Comparison of ENCODE assay signal across 8 cellular contexts in the genomic region with DNA sequence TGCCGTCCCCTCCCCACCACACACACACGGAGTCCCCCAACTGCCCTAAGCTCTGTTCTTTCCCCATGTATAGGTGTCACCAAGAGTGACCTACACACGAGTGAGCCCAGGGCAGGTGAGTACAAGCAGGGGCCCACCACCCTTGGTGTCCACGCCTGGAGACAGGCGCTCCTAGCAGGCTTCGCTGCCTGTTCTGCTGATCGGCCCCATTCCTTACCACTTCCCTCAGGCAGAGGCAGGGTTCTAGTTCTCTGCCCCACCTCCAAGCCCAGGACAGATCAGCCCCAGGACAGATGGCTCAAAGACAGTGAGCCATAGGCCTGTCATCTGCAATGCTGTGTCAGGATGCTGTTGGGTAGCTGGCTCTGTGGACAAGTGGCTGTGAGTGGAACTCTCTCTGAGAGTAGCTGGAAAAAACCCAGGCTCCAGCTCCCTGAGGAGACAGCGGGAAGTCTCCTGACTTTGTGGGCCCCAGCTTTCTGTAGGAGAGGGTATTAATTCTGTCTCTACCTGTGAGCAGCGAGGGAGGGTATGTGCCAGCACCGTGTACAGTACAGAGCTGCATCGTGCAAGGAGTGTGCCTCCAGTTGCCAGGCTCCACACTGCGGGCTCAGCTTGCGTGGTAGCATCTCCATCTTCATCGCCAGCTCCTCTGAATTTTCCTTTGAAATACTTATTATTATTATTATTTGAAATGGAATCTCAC. TPM values are rescaled to one million over a fixed set of nuclear protein-coding genes. Genes with fewer than 3 reads are reported as not detected.
DNase-seq lines count a peak whose midpoint lies in the region; ATAC-seq and TF ChIP-seq lines count a peak whose summit lies in the region.

No MANE protein-coding gene starts in this region.

- no peaks in the 10 kb centered on the region for H3K27me3 ChIP-seq in right cardiac atrium (ENCODE audit: control insufficient read depth, insufficient read depth)

- H3K4me3 ChIP-seq in WI38 (ENCODE audit: low read depth, low read length) (peak overlapping the region; percentile 73), right cardiac atrium (ENCODE audit: low read length) (peak overlapping the region; percentile 63), skin epidermis (peak overlapping the region; percentile 41 to 77 (median 66))

- H3K27ac ChIP-seq in right cardiac atrium (ENCODE audit: low read length) (peak overlapping the region; percentile 76), skin epidermis (peak overlapping the region in 20 of 21 experiments; percentile 26 to 92 (median 82))

- WGBS in right cardiac atrium = 58% methylated on average over 14 of the region's 14 CpGs

- ATAC-seq in right cardiac atrium (no peak), HG02642 (IDR thresholded peaks at IDR 0.05; ENCODE audit: poor library complexity, unreplicated experiment) (no peak), HG02938 (IDR thresholded peaks at IDR 0.05; ENCODE audit: unreplicated experiment) (no peak)

- intact Hi-C loops in right cardiac atrium (cut with DNase I) = no loop called here

- no peaks in the 10 kb centered on the region for H3K9me3 ChIP-seq in right cardiac atrium (ENCODE audit: control insufficient read depth, low read length)

- peaks cover 8% of the 10 kb centered on the region for H3K4me1 ChIP-seq in right cardiac atrium (ENCODE audit: control insufficient read depth, insufficient read depth, low read length)

- TF ChIP-seq CTCF in WI38 (IDR thresholded peaks at IDR 0.05; ENCODE audit: low read depth, low read length) = no peak

- DNase-seq in NCI-H510A treated with DMSO at 0.1 percent for 48 hours (lab: John Stamatoyannopoulos, UW) (peak; percentile 22), NCI-H510A (lab: John Stamatoyannopoulos, UW) (no peak), right cardiac atrium (peak; percentile 17 to 50 (median 47)), KG1 (lab: John Stamatoyannopoulos, UW) (no peak)

RNA-seq across cellular contexts. Expression of a gene that starts 0.9 kb away (rescaled TPM):
- 10 to 100 TPM; 30.6 to 45.3 (median 38.3) TPM for total RNA-seq in right cardiac atrium
- polyA plus RNA-seq in right cardiac atrium = 53.0 TPM

RNA-seq across cellular contexts. Expression of a gene that starts 2.6 kb away (rescaled TPM):
- 1 to 10 TPM; 6.6 to 7.5 (median 7.3) TPM for total RNA-seq in right cardiac atrium
- polyA plus RNA-seq in right cardiac atrium = 5.2 TPM

RNA-seq across cellular contexts. Expression of a gene that starts 20.1 kb away (rescaled TPM):
- 10 to 100 TPM; 31.4 to 37.8 (median 34.8) TPM for total RNA-seq in right cardiac atrium
- 25.5 TPM for polyA plus RNA-seq in right cardiac atrium

RNA-seq across cellular contexts. Expression of a gene that starts 23.5 kb away (rescaled TPM):
- total RNA-seq in right cardiac atrium = 10 to 100 TPM in 1 of 4 donors, 1 to 10 TPM in 3; 5.4 to 11.0 (median 7.4) TPM
- polyA plus RNA-seq in right cardiac atrium = 5.0 TPM

RNA-seq across cellular contexts. Expression of a gene that starts 53.3 kb away (rescaled TPM):
- total RNA-seq in right cardiac atrium = 100 to 1,000 TPM in 3 of 4 donors, 10 to 100 TPM in 1; 93.5 to 148 (median 113) TPM
- 98.5 TPM for polyA plus RNA-seq in right cardiac atrium

Comparison
In these comparisons a context has a peak if more than half of its experiments do, and no peak if none do; other contexts are left out.
1. DNase-seq: peak in NCI-H510A treated with DMSO at 0.1 percent for 48 hours (single experiment) and right cardiac atrium (3 of 3); none in NCI-H510A (single experiment) and KG1 (single experiment).
2. Peak in every context shown above with its lines, with median percentiles within 50 percentile points of each other: H3K4me3 ChIP-seq.